ENCODE assay signal across 8 cellular contexts in genomic region chr18:11859903-11860407, GRCh38. TPM values are rescaled to one million over a fixed set of nuclear protein-coding genes. Genes with fewer than 3 reads are reported as not detected.
DNase-seq lines count a peak whose midpoint lies in the region; ATAC-seq and TF ChIP-seq lines count a peak whose summit lies in the region.

No MANE protein-coding gene starts in this region.

- H3K4me3 ChIP-seq in NB4 (ENCODE audit: low read depth, low read length), result no peak overlapping the region

- no peak for TF ChIP-seq POLR2A in NB4 (IDR thresholded peaks at IDR 0.05; ENCODE audit: extremely low read depth, insufficient read length)

- TF ChIP-seq CTCF in NB4 (IDR thresholded peaks at IDR 0.05; ENCODE audit: low read depth, low read length), result no peak

- DNase-seq in GM03348 (ENCODE audit: low spot score), result peak; percentile 57
- peak; percentile 75 for DNase-seq in NB4 (ENCODE audit: low read depth)
- DNase-seq in dermis microvascular lymphatic vessel endothelial cell (ENCODE audit: low read depth in 2 of 2), result peak; percentile 84 to 88
- peak; percentile 52 for DNase-seq in pulmonary artery endothelial cell (ENCODE audit: low read depth, low spot score)
- no peak for DNase-seq in epidermal melanocyte (ENCODE audit: insufficient read length, low spot score)
- no peak for DNase-seq in NCI-H2171 (lab: John Stamatoyannopoulos, UW)

- no peak for ATAC-seq in HG02759 (IDR thresholded peaks at IDR 0.05; ENCODE audit: unreplicated experiment)
- no peak for ATAC-seq in GM18907 (IDR thresholded peaks at IDR 0.05; ENCODE audit: unreplicated experiment)

RNA-seq across cellular contexts. Expression of gene CHMP1B, which starts 8.7 kb away (rescaled TPM):
- 50.3 and 70.9 TPM in 2 replicates for total RNA-seq in dermis microvascular lymphatic vessel endothelial cell
- total RNA-seq in pulmonary artery endothelial cell, result 48.0 and 63.4 TPM in 2 replicates

RNA-seq across cellular contexts. Expression of gene MPPE1, which starts 48.2 kb away (rescaled TPM):
- total RNA-seq in dermis microvascular lymphatic vessel endothelial cell (11.6 and 15.0 TPM in 2 replicates), pulmonary artery endothelial cell (14.1 and 14.8 TPM in 2 replicates)

Comparison
In these comparisons a context has a peak if more than half of its experiments do, and no peak if none do; other contexts are left out.
1. DNase-seq: peak in GM03348 (single experiment), NB4 (single experiment), dermis microvascular lymphatic vessel endothelial cell (2 of 2) and pulmonary artery endothelial cell (single experiment); none in epidermal melanocyte (single experiment) and NCI-H2171 (single experiment).